Comparison of ENCODE assay signal across 1 cellular context in the genomic region with DNA sequence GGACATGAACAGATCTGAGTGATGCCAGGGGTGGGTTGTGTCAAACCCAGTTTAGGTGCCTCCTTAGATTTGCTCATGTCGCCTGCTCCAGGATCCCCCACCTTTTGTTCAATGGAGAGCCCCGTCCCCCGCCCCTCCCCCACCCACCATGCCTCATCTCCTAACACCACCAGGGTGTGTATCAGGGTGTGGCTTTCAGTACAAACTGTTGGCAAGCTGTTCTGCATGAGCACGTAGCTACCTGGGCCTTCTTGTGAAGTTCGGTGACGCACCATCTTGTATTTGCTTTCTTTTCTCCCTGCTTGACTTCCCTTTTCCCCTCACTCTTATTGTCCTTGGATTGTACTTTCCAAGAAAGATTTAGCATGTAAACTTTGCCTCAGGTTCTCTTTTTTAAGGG.
TF ChIP-seq lines count a peak whose summit lies in the region.

No MANE protein-coding gene starts in this region.

TF ChIP-seq in H1, 55 proteins besides CTCF, POLR2A, EP300 and RAD21:
- TF ChIP-seq BACH1 (IDR thresholded peaks at IDR 0.05; ENCODE audit: low read length) (no peak), POLR2AphosphoS5 (IDR thresholded peaks at IDR 0.05; ENCODE audit: low read depth, low read length) (no peak), RXRA (IDR thresholded peaks at IDR 0.05; ENCODE audit: insufficient read depth, low read depth, low read length) (no peak)
- TF ChIP-seq, protein P1, sequence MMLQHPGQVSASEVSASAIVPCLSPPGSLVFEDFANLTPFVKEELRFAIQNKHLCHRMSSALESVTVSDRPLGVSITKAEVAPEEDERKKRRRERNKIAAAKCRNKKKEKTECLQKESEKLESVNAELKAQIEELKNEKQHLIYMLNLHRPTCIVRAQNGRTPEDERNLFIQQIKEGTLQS (IDR thresholded peaks at IDR 0.05; ENCODE audit: insufficient read depth, low read depth, low read length), result no peak
- TF ChIP-seq, protein P2, sequence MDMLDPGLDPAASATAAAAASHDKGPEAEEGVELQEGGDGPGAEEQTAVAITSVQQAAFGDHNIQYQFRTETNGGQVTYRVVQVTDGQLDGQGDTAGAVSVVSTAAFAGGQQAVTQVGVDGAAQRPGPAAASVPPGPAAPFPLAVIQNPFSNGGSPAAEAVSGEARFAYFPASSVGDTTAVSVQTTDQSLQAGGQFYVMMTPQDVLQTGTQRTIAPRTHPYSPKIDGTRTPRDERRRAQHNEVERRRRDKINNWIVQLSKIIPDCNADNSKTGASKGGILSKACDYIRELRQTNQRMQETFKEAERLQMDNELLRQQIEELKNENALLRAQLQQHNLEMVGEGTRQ (IDR thresholded peaks at IDR 0.05; ENCODE audit: low read length), result no peak
